Comparison of ENCODE assay signal across 19 cellular contexts in the genomic region with DNA sequence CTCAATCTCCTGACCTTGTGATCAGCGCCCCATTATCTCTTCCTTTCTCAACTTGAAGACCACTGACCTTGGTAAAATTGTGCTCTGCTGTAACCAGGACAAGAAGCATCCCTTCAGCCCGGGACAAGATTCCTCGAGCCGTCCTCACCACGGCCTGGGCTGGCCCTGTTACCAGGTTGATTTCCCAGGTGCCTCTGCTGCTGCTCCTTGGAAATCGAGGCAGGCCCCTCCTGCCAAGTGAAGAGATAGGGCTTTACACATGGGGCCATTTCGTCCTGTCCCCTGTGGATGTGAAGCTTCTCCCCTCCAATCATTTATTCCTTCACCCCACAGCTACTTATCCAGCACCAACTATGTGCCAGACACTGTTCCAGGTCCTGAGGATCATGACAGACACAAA. TPM values are rescaled to one million over a fixed set of nuclear protein-coding genes. Genes with fewer than 3 reads are reported as not detected.
DNase-seq lines count a peak whose midpoint lies in the region; ATAC-seq and TF ChIP-seq lines count a peak whose summit lies in the region.
"Had no signal": no experiment of that assay in that cellular context is flagged by ENCODE, and none has a peak within 500 bp of the region (broad histone marks: within the 10 kb centered on the region; RNA-seq: fewer than 3 reads in every experiment).

No MANE protein-coding gene starts in this region.

- intact Hi-C loops in natural killer cell (cut with micrococcal nuclease) = no loop called here

- peaks cover 0 to 3% of the 10 kb centered on the region in 2 donors for H3K4me1 Mint-ChIP-seq in natural killer cell treated with Interleukin-12 subunit alpha and Interleukin-12 subunit beta and Interleukin-15 and Interleukin-18, amount 100 ng/mL, for 72 hours (ENCODE audit: low read depth in 2 of 2)
- no peaks in the 10 kb centered on the region for H3K4me1 Mint-ChIP-seq in natural killer cell
- H3K4me1 Mint-ChIP-seq in stimulated activated effector memory CD8-positive, alpha-beta T cell treated with anti-CD3 and anti-CD28 coated beads, Interleukin-12 subunit alpha, Interleukin-12 subunit beta, amount 100 ng/mL, for 72 hours = no peaks in the 10 kb centered on the region

- peaks cover 2% of the 10 kb centered on the region for H3K27me3 ChIP-seq in foreskin keratinocyte

- H3K36me3 Mint-ChIP-seq in natural killer cell treated with Interleukin-12 subunit alpha and Interleukin-12 subunit beta and Interleukin-15 and Interleukin-18, amount 100 ng/mL, for 72 hours = no peaks in the 10 kb centered on the region
- H3K36me3 Mint-ChIP-seq in natural killer cell = no peaks in the 10 kb centered on the region
- H3K36me3 Mint-ChIP-seq in stimulated activated effector memory CD8-positive, alpha-beta T cell treated with anti-CD3 and anti-CD28 coated beads, Interleukin-12 subunit alpha, Interleukin-12 subunit beta, amount 100 ng/mL, for 72 hours = no peaks in the 10 kb centered on the region

- DNase-seq in natural killer cell treated with Interleukin-12 subunit alpha and Interleukin-12 subunit beta and Interleukin-15 and Interleukin-18, amount 100 ng/mL, for 72 hours (ENCODE audit: low spot score) = peak; percentile 10
- DNase-seq in natural killer cell = no peak
- DNase-seq in mesenteric fat pad (ENCODE audit: low spot score) = peak; percentile 55
- no peak for DNase-seq in stimulated activated effector memory CD8-positive, alpha-beta T cell treated with anti-CD3 and anti-CD28 coated beads, Interleukin-12 subunit alpha, Interleukin-12 subunit beta, amount 100 ng/mL, for 72 hours (ENCODE audit: low spot score in 2 of 2)
- DNase-seq in foreskin keratinocyte = no peak
- no peak for DNase-seq in EL
- DNase-seq: KBM-7, MM.1S, NCI-H1048, NCI-H1417 treated with DMSO at 0.1 percent for 48 hours, NCI-H187, NCI-H2227 treated with DMSO at 0.1 percent for 48 hours, NCI-H510A, NCI-H748 treated with DMSO at 0.1 percent for 48 hours, SIG-M5, SK-N-SH had no signal

- TF ChIP-seq CTCF in natural killer cell (IDR thresholded peaks at IDR 0.05) = no peak
- no peak for TF ChIP-seq CTCF in foreskin keratinocyte (conservative IDR thresholded peaks at IDR 0.05)

- H3K4me1 ChIP-seq in foreskin keratinocyte = peaks cover 11% of the 10 kb centered on the region

- H3K4me3 Mint-ChIP-seq in natural killer cell treated with Interleukin-12 subunit alpha and Interleukin-12 subunit beta and Interleukin-15 and Interleukin-18, amount 100 ng/mL, for 72 hours = no peak overlapping the region
- H3K4me3 Mint-ChIP-seq in natural killer cell = no peak overlapping the region
- H3K4me3 Mint-ChIP-seq in stimulated activated effector memory CD8-positive, alpha-beta T cell treated with anti-CD3 and anti-CD28 coated beads, Interleukin-12 subunit alpha, Interleukin-12 subunit beta, amount 100 ng/mL, for 72 hours = no peak overlapping the region

- H3K9me3 Mint-ChIP-seq in natural killer cell treated with Interleukin-12 subunit alpha and Interleukin-12 subunit beta and Interleukin-15 and Interleukin-18, amount 100 ng/mL, for 72 hours = no peaks in the 10 kb centered on the region
- H3K9me3 Mint-ChIP-seq in natural killer cell = no peaks in the 10 kb centered on the region
- H3K9me3 Mint-ChIP-seq in stimulated activated effector memory CD8-positive, alpha-beta T cell treated with anti-CD3 and anti-CD28 coated beads, Interleukin-12 subunit alpha, Interleukin-12 subunit beta, amount 100 ng/mL, for 72 hours = no peaks in the 10 kb centered on the region

- H3K27me3 Mint-ChIP-seq in natural killer cell treated with Interleukin-12 subunit alpha and Interleukin-12 subunit beta and Interleukin-15 and Interleukin-18, amount 100 ng/mL, for 72 hours = no peaks in the 10 kb centered on the region
- no peaks in the 10 kb centered on the region for H3K27me3 Mint-ChIP-seq in natural killer cell (ENCODE audit: low read depth in 2 of 2)

- H3K27ac Mint-ChIP-seq in natural killer cell treated with Interleukin-12 subunit alpha and Interleukin-12 subunit beta and Interleukin-15 and Interleukin-18, amount 100 ng/mL, for 72 hours = peak overlapping the region in 1 of 2 donors; percentile 26
- no peak overlapping the region for H3K27ac Mint-ChIP-seq in natural killer cell
- H3K27ac Mint-ChIP-seq in stimulated activated effector memory CD8-positive, alpha-beta T cell treated with anti-CD3 and anti-CD28 coated beads, Interleukin-12 subunit alpha, Interleukin-12 subunit beta, amount 100 ng/mL, for 72 hours = peak overlapping the region; percentile 17

- no peak for ATAC-seq in natural killer cell treated with Interleukin-12 subunit alpha and Interleukin-12 subunit beta and Interleukin-15 and Interleukin-18, amount 100 ng/mL, for 72 hours
- ATAC-seq in natural killer cell = no peak
- ATAC-seq in stimulated activated effector memory CD8-positive, alpha-beta T cell treated with anti-CD3 and anti-CD28 coated beads, Interleukin-12 subunit alpha, Interleukin-12 subunit beta, amount 100 ng/mL, for 72 hours = no peak
- no peak for ATAC-seq in foreskin keratinocyte
- ATAC-seq in HG03565 (IDR thresholded peaks at IDR 0.05; ENCODE audit: unreplicated experiment) = no peak

- no peak overlapping the region for H3K27ac ChIP-seq in foreskin keratinocyte
- H3K27ac ChIP-seq: RWPE1 had no signal

RNA-seq across cellular contexts. Expression of gene RAB44, which starts 21.5 kb away (rescaled TPM):
- 1 to 10 TPM; 4.1 to 7.9 TPM for total RNA-seq in natural killer cell treated with Interleukin-12 subunit alpha and Interleukin-12 subunit beta and Interleukin-15 and Interleukin-18, amount 100 ng/mL, for 72 hours
- 10 to 100 TPM in 1 of 3 donors, under 1 TPM in 2; 0.09 to 12.9 (median 0.70) TPM for total RNA-seq in natural killer cell
- total RNA-seq in mesenteric fat pad = 0.35 TPM
- 0.03 TPM in 1 of 2 replicates, not detected in the other for total RNA-seq in foreskin keratinocyte
- 0.01 and 0.03 TPM in 2 replicates for polyA plus RNA-seq in foreskin keratinocyte
- total RNA-seq: H7 had no signal

RNA-seq across cellular contexts. Expression of gene CDKN1A, which starts 40.6 kb away (rescaled TPM):
- total RNA-seq in natural killer cell treated with Interleukin-12 subunit alpha and Interleukin-12 subunit beta and Interleukin-15 and Interleukin-18, amount 100 ng/mL, for 72 hours = 100 to 1,000 TPM; 176 to 617 TPM
- total RNA-seq in natural killer cell (10 to 100 TPM; 19.1 to 40.7 (median 25.4) TPM), mesenteric fat pad (245 TPM), foreskin keratinocyte (266 and 328 TPM in 2 replicates)
- polyA plus RNA-seq in foreskin keratinocyte = 318 and 350 TPM in 2 replicates

Comparison
In these comparisons a context has a peak if more than half of its experiments do, and no peak if none do; other contexts are left out.
1. DNase-seq: peak in natural killer cell treated with Interleukin-12 subunit alpha and Interleukin-12 subunit beta and Interleukin-15 and Interleukin-18, amount 100 ng/mL, for 72 hours (single experiment) and mesenteric fat pad (single experiment); none in natural killer cell (single experiment), stimulated activated effector memory CD8-positive, alpha-beta T cell treated with anti-CD3 and anti-CD28 coated beads, Interleukin-12 subunit alpha, Interleukin-12 subunit beta, amount 100 ng/mL, for 72 hours (0 of 2), foreskin keratinocyte (0 of 2) and EL (single experiment).